ENCODE assay signal across 1 cellular context in the genomic region with DNA sequence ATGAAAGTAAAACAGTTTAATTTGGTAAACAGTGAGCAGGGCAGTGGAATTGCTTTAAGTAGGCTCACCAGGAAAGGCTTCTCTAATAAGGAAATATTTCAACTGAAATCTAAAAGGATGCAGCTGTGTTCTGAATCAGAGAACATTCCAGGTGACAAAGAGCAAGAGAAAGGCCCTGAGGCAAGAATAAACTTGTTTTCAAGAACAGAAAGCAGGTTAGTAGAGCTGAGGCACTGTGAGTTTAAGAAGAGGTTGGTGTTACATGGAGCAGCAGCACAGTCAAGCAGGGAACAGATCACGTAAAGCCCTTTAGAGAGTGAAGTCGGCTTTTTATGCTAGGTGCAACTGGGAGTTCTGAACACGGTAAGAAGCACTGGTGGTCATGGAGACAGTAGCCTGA.
TF ChIP-seq lines count a peak whose summit lies in the region.

No MANE protein-coding gene starts in this region.

TF ChIP-seq in endothelial cell of umbilical vein, 7 proteins besides CTCF, POLR2A, EP300 and RAD21 (continued from another document):
- TF ChIP-seq, protein P1, sequence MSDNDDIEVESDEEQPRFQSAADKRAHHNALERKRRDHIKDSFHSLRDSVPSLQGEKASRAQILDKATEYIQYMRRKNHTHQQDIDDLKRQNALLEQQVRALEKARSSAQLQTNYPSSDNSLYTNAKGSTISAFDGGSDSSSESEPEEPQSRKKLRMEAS (IDR thresholded peaks at IDR 0.05; ENCODE audit: insufficient read depth, insufficient read length) = no peak
- TF ChIP-seq MYC (IDR thresholded peaks at IDR 0.05; ENCODE audit: low read depth, low read length) (no peak), POLR2AphosphoS5 (IDR thresholded peaks at IDR 0.05; ENCODE audit: insufficient read depth, low read depth, low read length) (no peak)
